Comparison of ENCODE assay signal across 19 cellular contexts in genomic region chr18:72871091-72871490, GRCh38. TPM values are rescaled to one million over a fixed set of nuclear protein-coding genes. Genes with fewer than 3 reads are reported as not detected.
A peak's percentile ranks its signal among the peaks of the same experiment; 100 is the strongest.
DNase-seq lines count a peak whose midpoint lies in the region; ATAC-seq and TF ChIP-seq lines count a peak whose summit lies in the region.
"Had no signal": no experiment of that assay in that cellular context is flagged by ENCODE, and none has a peak within 500 bp of the region (broad histone marks: within the 10 kb centered on the region; RNA-seq: fewer than 3 reads in every experiment).

No MANE protein-coding gene starts in this region.

- no peak for ATAC-seq in GM21423 (IDR thresholded peaks at IDR 0.05; ENCODE audit: unreplicated experiment)
- no peak for ATAC-seq in GM21737 (IDR thresholded peaks at IDR 0.05; ENCODE audit: unreplicated experiment)
- ATAC-seq: HepG2 had no signal

- DNase-seq in A172 (ENCODE audit: low spot score) (peak; percentile 11), GM03348 (ENCODE audit: low spot score) (peak; percentile 3), PC-9 (peak; percentile 25 to 75), fibroblast of gingiva (ENCODE audit: low read depth) (peak; percentile 90), T-helper 9 cell (no peak)
- DNase-seq in activated CD4-positive, CD25-positive, alpha-beta regulatory T cell (lab: John Stamatoyannopoulos, UW), result no peak
- DNase-seq: ACHN; activated CD4-positive, alpha-beta T cell treated with anti-CD3 and anti-CD28 coated beads, Interleukin-2, amount 50 U/mL, for 48 hours; anterior cingulate cortex; effector CD8-positive, alpha-beta T cell; islet precursor cell; NCI-H1417 treated with DMSO at 0.1 percent for 48 hours; NCI-H524 treated with DMSO at 0.1 percent for 48 hours; ovary; spleen; T-helper 2 cell had no signal

- H3K36me3 ChIP-seq in PC-9 (ENCODE audit: low read depth), result no peaks in the 10 kb centered on the region
- H3K36me3 ChIP-seq: ovary, spleen had no signal

- peaks cover 17% of the 10 kb centered on the region for H3K4me1 ChIP-seq in PC-9 (replicated peaks; ENCODE audit: insufficient read depth)

- peaks cover 2% of the 10 kb centered on the region for H3K9me3 ChIP-seq in PC-9 (ENCODE audit: insufficient read depth, low read depth)
- H3K9me3 ChIP-seq: ovary had no signal

- POLR2A ChIA-PET in PC-9 (lab: Charles Lee; ENCODE audit: unreplicated experiment), result interaction anchor here (0.6 to 0.7 kb wide), 2 partner anchors 247 to 1835 kb away, joined by 3 to 4 read pairs; no protein-coding TSS in a partner anchor

- no TSS peak for BruUV-seq in PC-9 (replicated peaks; lab: Mats Ljungman, UMichigan)

- no peaks in the 10 kb centered on the region for H3K27me3 ChIP-seq in PC-9 (ENCODE audit: insufficient read depth, low read depth)
- H3K27me3 ChIP-seq: ovary had no signal

- no peaks in the 10 kb centered on the region; the same call in 1 of the 2 replicates for H4K20me1 ChIP-seq in PC-9 (ENCODE audit: insufficient read depth)

- H3K4me2 ChIP-seq in PC-9, result peak overlapping the region; percentile 17; the same call in 1 of the 2 replicates

- TF ChIP-seq CTCF in PC-9 (conservative IDR thresholded peaks at IDR 0.05), result no peak

- intact Hi-C loops in PC-9 (cut with micrococcal nuclease; ENCODE audit: unreplicated experiment), result loop anchor here (2.0 kb wide), 1 partner anchor 22 kb away; no protein-coding TSS in a partner anchor

- H3K9me2 ChIP-seq in PC-9 (ENCODE audit: insufficient read depth), result no peaks in the 10 kb centered on the region

- H3K79me2 ChIP-seq in PC-9 (ENCODE audit: low read depth), result no peaks in the 10 kb centered on the region

- no peak overlapping the region for H3K4me3 ChIP-seq in PC-9
- H3K4me3 ChIP-seq: ovary, spleen had no signal

- CTCF ChIA-PET in PC-9 (lab: Charles Lee), result interaction anchor here (0.6 kb wide), 1 partner anchor 1964 kb away, joined by 6 read pairs; no protein-coding TSS in a partner anchor

- no peak overlapping the region; the same call in 1 of the 2 replicates for H2AFZ ChIP-seq in PC-9

- H3F3A ChIP-seq in PC-9 (ENCODE audit: insufficient read depth, low read depth), result no peaks in the 10 kb centered on the region

- peak overlapping the region; percentile 66 for H3K27ac ChIP-seq in PC-9
- H3K27ac ChIP-seq: ovary, spleen had no signal

RNA-seq across cellular contexts. Expression of gene NETO1, which starts 3.3 kb away (rescaled TPM):
- total RNA-seq in A172 (2014; rRNA removed; shearing (Covaris generic)), result 19.6 and 27.4 TPM in 2 replicates
- not detected in 2 replicates for total RNA-seq in PC-9 (2021)
- total RNA-seq: HepG2 had no signal

Comparison
In these comparisons a context has a peak if more than half of its experiments do, and no peak if none do; other contexts are left out.
1. DNase-seq: peak in A172 (single experiment), GM03348 (single experiment), PC-9 (2 of 2) and fibroblast of gingiva (single experiment); none in T-helper 9 cell (single experiment) and activated CD4-positive, CD25-positive, alpha-beta regulatory T cell (0 of 4).
2. RNA of gene NETO1, which starts 3.3 kb away (total RNA-seq): 19.6 to 27.4 TPM in A172; not detected in PC-9; every median in the first group is over 10 times any median in the second.